Comparison of ENCODE assay signal across 9 cellular contexts in the genomic region with DNA sequence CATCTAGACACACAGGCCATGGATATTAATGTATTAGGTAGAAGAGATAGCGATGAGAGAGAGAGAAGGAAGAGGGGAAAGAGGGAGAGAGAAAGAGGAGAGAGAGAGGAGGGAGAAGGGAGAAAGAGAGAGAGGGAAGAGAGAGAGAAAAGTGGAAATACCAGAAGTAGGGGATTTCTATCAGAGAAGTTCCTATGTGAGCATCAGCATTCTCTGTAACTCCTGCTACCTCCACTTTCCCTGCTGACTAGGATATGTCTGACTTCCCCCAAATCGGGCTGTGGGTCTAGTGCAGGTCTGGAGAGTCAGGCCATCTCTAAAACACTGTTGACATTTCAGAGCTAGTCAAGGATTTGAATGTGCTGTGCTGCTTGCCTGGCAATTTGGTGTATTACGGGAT. TPM values are rescaled to one million over a fixed set of nuclear protein-coding genes. Genes with fewer than 3 reads are reported as not detected.
DNase-seq lines count a peak whose midpoint lies in the region; ATAC-seq, FAIRE-seq and TF ChIP-seq lines count a peak whose summit lies in the region.
"Had no signal": no experiment of that assay in that cellular context is flagged by ENCODE, and none has a peak within 500 bp of the region (broad histone marks: within the 10 kb centered on the region; RNA-seq: fewer than 3 reads in every experiment).

No MANE protein-coding gene starts in this region.

- DNase-seq in DMS53 (lab: John Stamatoyannopoulos, UW) (peak; percentile 16), DMS53 treated with DMSO at 0.1 percent for 48 hours (lab: John Stamatoyannopoulos, UW; ENCODE audit: unreplicated experiment) (no peak), NAMALWA (ENCODE audit: low spot score) (peak; percentile 38), endothelial cell of umbilical vein (ENCODE audit: low read depth, low spot score) (no peak), spleen (no peak), ovary (no peak), HuH-7.5 (ENCODE audit: low spot score) (no peak)

- no peak for ATAC-seq in HG03097 (IDR thresholded peaks at IDR 0.05; ENCODE audit: low FRiP score, unreplicated experiment)

- TF ChIP-seq POLR2A in endothelial cell of umbilical vein (IDR thresholded peaks at IDR 0.05; ENCODE audit: low read depth, low read length) (no peak), spleen (IDR thresholded peaks at IDR 0.05) (no peak), ovary (IDR thresholded peaks at IDR 0.05) (no peak)

- no peak overlapping the region for H3K4me3 ChIP-seq in endothelial cell of umbilical vein (replicated peaks in 1 of 3; ENCODE audit: insufficient read depth in 1 of 3, low read depth in 1 of 3, low read length in 3 of 3)
- peak overlapping the region in 7 of 8 donors; percentile 59 to 94 (median 76) for H3K4me3 ChIP-seq in spleen
- no peak overlapping the region for H3K4me3 ChIP-seq in ovary

- H3K27me3 ChIP-seq in endothelial cell of umbilical vein (ENCODE audit: control insufficient read depth in 2 of 2, insufficient read depth in 2 of 2, low read length in 2 of 2) (no peaks in the 10 kb centered on the region), spleen (replicated peaks in 1 of 7) (no peaks in the 10 kb centered on the region), ovary (no peaks in the 10 kb centered on the region)

- no peak for FAIRE-seq in endothelial cell of umbilical vein (lab: Jason Lieb, UNC)

- no peaks in the 10 kb centered on the region for H3K9me1 ChIP-seq in endothelial cell of umbilical vein (replicated peaks; ENCODE audit: control insufficient read depth, extremely low read depth, insufficient read depth, low read length)

- TF ChIP-seq EP300 in ovary (IDR thresholded peaks at IDR 0.05), result no peak

- CTCF ChIA-PET in endothelial cell of umbilical vein (lab: Charles Lee), result no interaction called here

- peak overlapping the region; percentile 30 for H3K27ac ChIP-seq in endothelial cell of umbilical vein (ENCODE audit: insufficient read depth, low read depth, low read length)
- H3K27ac ChIP-seq in spleen, result peak overlapping the region; percentile 86 to 94 (median 91)
- H3K27ac ChIP-seq in ovary, result no peak overlapping the region
- H3K27ac ChIP-seq: 22Rv1 had no signal

- no peaks in the 10 kb centered on the region for H3K36me3 ChIP-seq in endothelial cell of umbilical vein (ENCODE audit: control insufficient read depth in 2 of 2, extremely low read depth in 1 of 2, insufficient read depth in 2 of 2, low read length in 2 of 2)
- H3K36me3 ChIP-seq in spleen, result peaks cover 0 to 26% (median 0%) of the 10 kb centered on the region in 6 donors
- no peaks in the 10 kb centered on the region for H3K36me3 ChIP-seq in ovary

- H3K79me2 ChIP-seq in endothelial cell of umbilical vein (ENCODE audit: control insufficient read depth, insufficient read depth, low read length), result peaks cover 85% of the 10 kb centered on the region

- H3K9me3 ChIP-seq in endothelial cell of umbilical vein (replicated peaks; ENCODE audit: control insufficient read depth, insufficient read depth, low read length) (no peaks in the 10 kb centered on the region), spleen (no peaks in the 10 kb centered on the region), ovary (no peaks in the 10 kb centered on the region)

- dilution Hi-C loops in endothelial cell of umbilical vein (cut with MboI; ENCODE audit: extremely low pct_ligation_motif_present, low sequenced_read_pairs), result loop anchor here (10.0 kb wide), 1 partner anchor 123 kb away; no protein-coding TSS in a partner anchor

- BruUV-seq in endothelial cell of umbilical vein (replicated peaks; lab: Mats Ljungman, UMichigan), result no TSS peak

- H3K4me2 ChIP-seq in endothelial cell of umbilical vein (ENCODE audit: insufficient read depth, low read length), result peak overlapping the region; percentile 17

- POLR2A ChIA-PET in endothelial cell of umbilical vein (lab: Charles Lee), result no interaction called here

- H3K4me1 ChIP-seq in endothelial cell of umbilical vein (ENCODE audit: control insufficient read depth, extremely low read depth, insufficient read depth, low read length) (peaks cover 69% of the 10 kb centered on the region), spleen (peaks cover 64 to 96% (median 84%) of the 10 kb centered on the region in 6 donors), ovary (ENCODE audit: insufficient read depth) (peaks cover 2% of the 10 kb centered on the region)

- H3K9ac ChIP-seq in endothelial cell of umbilical vein (replicated peaks; ENCODE audit: extremely low read depth, insufficient read depth, low read length), result no peak overlapping the region

- no peak overlapping the region for H2AFZ ChIP-seq in endothelial cell of umbilical vein (ENCODE audit: low read depth, low read length)

- H4K20me1 ChIP-seq in endothelial cell of umbilical vein (replicated peaks; ENCODE audit: control insufficient read depth, extremely low read depth, insufficient read depth, low read length), result no peaks in the 10 kb centered on the region

- TF ChIP-seq CTCF in endothelial cell of umbilical vein (IDR thresholded peaks at IDR 0.05; ENCODE audit: extremely low read depth in 1 of 2, insufficient read depth in 1 of 2, low read depth in 1 of 2, low read length in 2 of 2), result no peak
- no peak for TF ChIP-seq CTCF in spleen (IDR thresholded peaks at IDR 0.05 in 8 of 11, conservative IDR thresholded peaks at IDR 0.05 in 3 of 11)
- no peak for TF ChIP-seq CTCF in ovary (IDR thresholded peaks at IDR 0.05)

- 21 to 47% (median 37%) methylated on average over 3 of the region's 3 CpGs for WGBS in spleen, 5 donors
- WGBS in ovary, 3 donors, result 57 to 76% (median 66%) methylated on average over 3 of the region's 3 CpGs

- intact Hi-C loops in endothelial cell of umbilical vein (cut with micrococcal nuclease), result loop anchor here (5.0 to 10.0 kb wide), 2 partner anchors 590 to 703 kb away; a partner anchor contains a TSS
- intact Hi-C loops in spleen (cut with DNase I; ENCODE audit: low total_unique reads), result no loop called here
- intact Hi-C loops in ovary (cut with DNase I), result loop anchor here in 3 of 4 donors (5.0 to 10.0 kb wide), 3 partner anchors 63 to 1165 kb away; no protein-coding TSS in a partner anchor

TF ChIP-seq in endothelial cell of umbilical vein, 7 proteins besides CTCF, POLR2A, EP300 and RAD21:
- TF ChIP-seq MYC (IDR thresholded peaks at IDR 0.05; ENCODE audit: low read depth, low read length) (no peak), GATA2 (IDR thresholded peaks at IDR 0.05; ENCODE audit: insufficient read depth, insufficient read length, low read depth, low read length) (no peak), EZH2 (IDR thresholded peaks at IDR 0.05; ENCODE audit: borderline replicate concordance, low read depth, low read length, severe bottlenecking) (no peak), FOS (IDR thresholded peaks at IDR 0.05; ENCODE audit: borderline replicate concordance, insufficient read depth, low read length) (no peak), POLR2AphosphoS5 (IDR thresholded peaks at IDR 0.05; ENCODE audit: insufficient read depth, low read depth, low read length) (no peak), JUN (IDR thresholded peaks at IDR 0.05; ENCODE audit: borderline replicate concordance, insufficient read depth, insufficient read length, low read depth) (no peak)
- TF ChIP-seq, protein P1, sequence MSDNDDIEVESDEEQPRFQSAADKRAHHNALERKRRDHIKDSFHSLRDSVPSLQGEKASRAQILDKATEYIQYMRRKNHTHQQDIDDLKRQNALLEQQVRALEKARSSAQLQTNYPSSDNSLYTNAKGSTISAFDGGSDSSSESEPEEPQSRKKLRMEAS (IDR thresholded peaks at IDR 0.05; ENCODE audit: insufficient read depth, insufficient read length), result no peak

RNA-seq across cellular contexts. Expression of a gene that starts 3.6 kb away (rescaled TPM):
- total RNA-seq in endothelial cell of umbilical vein, result 483 and 550 TPM in 2 replicates
- 1,200 and 1,245 TPM in 2 replicates for polyA plus RNA-seq in endothelial cell of umbilical vein
- polyA plus RNA-seq in endothelial cell of umbilical vein (2011; cell fraction: cytosol; rRNA removed), result 1,171 and 1,649 TPM in 2 replicates
- polyA plus RNA-seq in endothelial cell of umbilical vein (2011; cell fraction: nucleus; rRNA removed), result 559 and 560 TPM in 2 replicates
- 796 and 1,005 TPM in 2 replicates for polyA plus RNA-seq in endothelial cell of umbilical vein (2012)
- polyA minus RNA-seq in endothelial cell of umbilical vein, result 805 and 875 TPM in 2 replicates
- polyA minus RNA-seq in endothelial cell of umbilical vein (2011; cell fraction: cytosol; rRNA and poly(A)+ RNA removed), result not detected
- polyA minus RNA-seq in endothelial cell of umbilical vein (2011; cell fraction: nucleus; rRNA and poly(A)+ RNA removed), result 185 and 242 TPM in 2 replicates
- 100 to 1,000 TPM; 537 to 956 (median 706) TPM for total RNA-seq in spleen
- 1,000 to 10,000 TPM in 1 of 3 donors, 100 to 1,000 TPM in 2; 835 to 1,063 (median 908) TPM for polyA plus RNA-seq in spleen
- total RNA-seq in ovary, result 10 to 100 TPM; 16.0 to 77.7 (median 32.4) TPM
- 100 to 1,000 TPM in 1 of 2 donors, 10 to 100 TPM in 1; 36.6 to 212 TPM for polyA plus RNA-seq in ovary

RNA-seq across cellular contexts. Expression of a gene that starts 15.1 kb away (rescaled TPM):
- not detected in 2 replicates for total RNA-seq in endothelial cell of umbilical vein
- polyA plus RNA-seq in endothelial cell of umbilical vein, result not detected in 2 replicates
- polyA plus RNA-seq in endothelial cell of umbilical vein (2011; cell fraction: cytosol; rRNA removed), result not detected in 2 replicates
- not detected in 2 replicates for polyA plus RNA-seq in endothelial cell of umbilical vein (2011; cell fraction: nucleus; rRNA removed)
- polyA plus RNA-seq in endothelial cell of umbilical vein (2012), result not detected in 2 replicates
- not detected in 2 replicates for polyA minus RNA-seq in endothelial cell of umbilical vein
- polyA minus RNA-seq in endothelial cell of umbilical vein (2011; cell fraction: cytosol; rRNA and poly(A)+ RNA removed), result not detected
- polyA minus RNA-seq in endothelial cell of umbilical vein (2011; cell fraction: nucleus; rRNA and poly(A)+ RNA removed), result not detected in 2 replicates
- 1 to 10 TPM in 1 of 7 donors, under 1 TPM in 2, not detected in 4; 0.37 to 2.6 (median 0.51) TPM for total RNA-seq in spleen
- not detected for polyA plus RNA-seq in spleen
- total RNA-seq in ovary, result not detected
- not detected for polyA plus RNA-seq in ovary

RNA-seq across cellular contexts. Expression of a gene that starts 19.4 kb away (rescaled TPM):
- total RNA-seq in endothelial cell of umbilical vein, result 0.88 and 1.4 TPM in 2 replicates
- polyA plus RNA-seq in endothelial cell of umbilical vein, result 0.67 and 0.70 TPM in 2 replicates
- 0.75 and 0.98 TPM in 2 replicates for polyA plus RNA-seq in endothelial cell of umbilical vein (2011; cell fraction: cytosol; rRNA removed)
- polyA plus RNA-seq in endothelial cell of umbilical vein (2011; cell fraction: nucleus; rRNA removed), result 2.5 and 3.4 TPM in 2 replicates
- polyA plus RNA-seq in endothelial cell of umbilical vein (2012), result 0.62 and 0.68 TPM in 2 replicates
- polyA minus RNA-seq in endothelial cell of umbilical vein, result 1.9 and 2.9 TPM in 2 replicates
- polyA minus RNA-seq in endothelial cell of umbilical vein (2011; cell fraction: cytosol; rRNA and poly(A)+ RNA removed), result not detected
- 6.1 and 8.8 TPM in 2 replicates for polyA minus RNA-seq in endothelial cell of umbilical vein (2011; cell fraction: nucleus; rRNA and poly(A)+ RNA removed)
- 1 to 10 TPM; 3.5 to 6.4 (median 4.3) TPM for total RNA-seq in spleen
- polyA plus RNA-seq in spleen, result 1 to 10 TPM; 1.3 to 2.0 (median 1.6) TPM
- 10 to 100 TPM in 1 of 7 donors, 1 to 10 TPM in 4, under 1 TPM in 1, not detected in 1; 0.35 to 83.8 (median 1.9) TPM for total RNA-seq in ovary
- polyA plus RNA-seq in ovary, result 1 to 10 TPM in 1 of 2 donors, under 1 TPM in 1; 0.64 to 2.0 TPM

Comparison
In these comparisons a context has a peak if more than half of its experiments do, and no peak if none do; other contexts are left out.
1. DNase-seq: peak in DMS53 (single experiment) and NAMALWA (single experiment); none in DMS53 treated with DMSO at 0.1 percent for 48 hours (single experiment), endothelial cell of umbilical vein (single experiment), spleen (single experiment), ovary (0 of 5) and HuH-7.5 (single experiment).
2. H3K27ac ChIP-seq: peak in endothelial cell of umbilical vein (single experiment) and spleen (8 of 8); none in ovary (0 of 2).
3. H3K4me3 ChIP-seq: peak in spleen (7 of 8); none in endothelial cell of umbilical vein (0 of 3) and ovary (single experiment).